In the genomic region with DNA sequence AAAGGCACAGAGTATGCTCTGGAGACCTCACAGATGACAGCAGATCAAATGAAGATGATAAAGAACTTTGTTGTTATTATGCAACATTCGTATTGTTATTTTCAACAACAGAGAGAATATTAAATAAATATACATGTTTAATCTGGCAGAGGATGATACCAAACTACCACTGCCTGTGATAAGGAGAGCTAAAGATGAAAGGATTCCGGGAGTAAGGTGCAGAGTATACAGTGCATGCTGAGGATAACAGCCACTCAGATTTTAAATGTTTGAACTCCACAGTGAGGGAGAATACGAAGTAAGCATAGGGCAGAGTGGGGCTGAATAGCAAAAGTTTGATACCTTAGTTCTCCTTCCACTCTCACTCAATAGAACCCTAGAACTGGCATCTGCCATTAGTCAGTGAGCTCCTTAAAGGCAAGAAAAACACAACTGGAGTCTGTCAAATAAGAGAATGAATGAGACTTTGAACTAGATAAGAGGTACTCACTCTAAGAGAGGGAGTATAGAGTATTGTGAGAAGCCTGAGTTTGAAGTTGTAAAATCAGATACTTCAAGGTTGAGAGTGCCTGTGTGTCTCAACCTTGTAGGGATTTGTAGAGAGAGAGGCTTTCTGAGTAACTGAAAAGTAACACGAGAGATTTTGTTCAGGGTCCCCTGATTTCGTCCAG, we compare ENCODE assay signal across 13 cellular contexts.
A peak's percentile ranks its signal among the peaks of the same experiment; 100 is the strongest.
DNase-seq lines count a peak whose midpoint lies in the region; ATAC-seq, FAIRE-seq and TF ChIP-seq lines count a peak whose summit lies in the region.
"Had no signal": no experiment of that assay in that cellular context is flagged by ENCODE, and none has a peak within 500 bp of the region (broad histone marks: within the 10 kb centered on the region; RNA-seq: fewer than 3 reads in every experiment).

No MANE protein-coding gene starts in this region.

- peak overlapping the region in 2 of 11 experiments; percentile 11 to 31; a peak in 2 of 22 replicates for H3K9ac ChIP-seq in BLaER1 treated with 17β-estradiol and CSF1 and Interleukin-3, amounts not matched to agents 10 nM and 100 nM
- H3K9ac ChIP-seq in skeletal muscle satellite cell (ENCODE audit: low read depth, low read length) = peak overlapping the region; percentile 73

- H4K20me1 ChIP-seq in BLaER1 treated with 17β-estradiol and CSF1 and Interleukin-3, amounts not matched to agents 10 nM and 100 nM = no peaks in the 10 kb centered on the region

- H3K9me3 Mint-ChIP-seq in glutamatergic neuron (ENCODE audit: unreplicated experiment) = peaks cover 14% of the 10 kb centered on the region
- no peaks in the 10 kb centered on the region for H3K9me3 Mint-ChIP-seq in activated CD4-positive, alpha-beta memory T cell treated with anti-CD3 and anti-CD28 coated beads for 36 hours
- H3K9me3 Mint-ChIP-seq: activated naive CD4-positive, alpha-beta T cell treated with anti-CD3 and anti-CD28 coated beads, Interleukin-2, amount 10 ng/mL, durations not matched to agents 7 days and 5 days had no signal

- H3K27ac Mint-ChIP-seq in glutamatergic neuron (ENCODE audit: unreplicated experiment) = peak overlapping the region; percentile 88
- H3K27ac Mint-ChIP-seq in activated CD4-positive, alpha-beta memory T cell treated with anti-CD3 and anti-CD28 coated beads for 36 hours = no peak overlapping the region
- H3K27ac Mint-ChIP-seq: activated CD4-positive, alpha-beta T cell treated with anti-CD3 and anti-CD28 coated beads for 36 hours; activated naive CD4-positive, alpha-beta T cell treated with anti-CD3 and anti-CD28 coated beads, Interleukin-2, amount 10 ng/mL, durations not matched to agents 7 days and 5 days; natural killer cell had no signal

- H3K9me3 ChIP-seq in BLaER1 treated with 17β-estradiol and CSF1 and Interleukin-3, amounts not matched to agents 10 nM and 100 nM (replicated peaks in 1 of 11) = no peaks in the 10 kb centered on the region; a peak in 1 of 22 replicates
- H3K9me3 ChIP-seq in WERI-Rb-1 (ENCODE audit: severe bottlenecking) (no peaks in the 10 kb centered on the region), skeletal muscle satellite cell (replicated peaks; ENCODE audit: low read length) (no peaks in the 10 kb centered on the region), small intestine (ENCODE audit: control insufficient read depth, low read depth) (no peaks in the 10 kb centered on the region)
- H3K9me3 ChIP-seq: BE2C had no signal

- no peak overlapping the region for H3K4me3 ChIP-seq in BLaER1 treated with 17β-estradiol and CSF1 and Interleukin-3, amounts not matched to agents 10 nM and 100 nM
- H3K4me3 ChIP-seq in WERI-Rb-1 (ENCODE audit: low read depth, low read length) (no peak overlapping the region; the same call in 1 of the 2 replicates), skeletal muscle satellite cell (ENCODE audit: low read length) (no peak overlapping the region), small intestine (ENCODE audit: low read depth in 1 of 2, low read length in 2 of 2) (no peak overlapping the region)

- no peak for FAIRE-seq in small intestine (lab: Jason Lieb, UNC)

- no peaks in the 10 kb centered on the region for H3K27me3 ChIP-seq in BLaER1 treated with 17β-estradiol and CSF1 and Interleukin-3, amounts not matched to agents 10 nM and 100 nM
- no peaks in the 10 kb centered on the region for H3K27me3 ChIP-seq in WERI-Rb-1 (ENCODE audit: insufficient read depth, low read depth, severe bottlenecking)
- no peaks in the 10 kb centered on the region for H3K27me3 ChIP-seq in skeletal muscle satellite cell (ENCODE audit: control insufficient read depth, insufficient read depth, low read length)
- no peaks in the 10 kb centered on the region for H3K27me3 ChIP-seq in small intestine (ENCODE audit: control insufficient read depth in 2 of 2, insufficient read depth in 2 of 2, low read length in 2 of 2)
- H3K27me3 ChIP-seq: BE2C had no signal

- H3K4me1 Mint-ChIP-seq in glutamatergic neuron (ENCODE audit: low read depth, unreplicated experiment) = peaks cover 56% of the 10 kb centered on the region
- H3K4me1 Mint-ChIP-seq in activated CD4-positive, alpha-beta memory T cell treated with anti-CD3 and anti-CD28 coated beads for 36 hours (ENCODE audit: low read depth) = peaks cover 12% of the 10 kb centered on the region

- peaks cover 7% of the 10 kb centered on the region for H3K27me3 Mint-ChIP-seq in glutamatergic neuron (ENCODE audit: unreplicated experiment)
- H3K27me3 Mint-ChIP-seq in activated CD4-positive, alpha-beta memory T cell treated with anti-CD3 and anti-CD28 coated beads for 36 hours = peaks cover 6% of the 10 kb centered on the region

- peak overlapping the region; percentile 51 for H3K4me3 Mint-ChIP-seq in glutamatergic neuron (ENCODE audit: unreplicated experiment)
- no peak overlapping the region for H3K4me3 Mint-ChIP-seq in activated CD4-positive, alpha-beta memory T cell treated with anti-CD3 and anti-CD28 coated beads for 36 hours
- H3K4me3 Mint-ChIP-seq: activated CD4-positive, alpha-beta T cell treated with anti-CD3 and anti-CD28 coated beads for 36 hours; activated naive CD4-positive, alpha-beta T cell treated with anti-CD3 and anti-CD28 coated beads, Interleukin-2, amount 10 ng/mL, durations not matched to agents 7 days and 5 days; natural killer cell had no signal

- intact Hi-C loops in activated CD4-positive, alpha-beta memory T cell treated with anti-CD3 and anti-CD28 coated beads for 36 hours (cut with micrococcal nuclease) = no loop called here

- CTCF ChIA-PET in activated CD4-positive, alpha-beta memory T cell treated with anti-CD3 and anti-CD28 coated beads for 36 hours (lab: Charles Lee) = no interaction called here

- peak overlapping the region in 8 of 11 experiments; percentile 1 to 83 (median 33); a peak in 10 of 22 replicates for H3K4me2 ChIP-seq in BLaER1 treated with 17β-estradiol and CSF1 and Interleukin-3, amounts not matched to agents 10 nM and 100 nM
- H3K4me2 ChIP-seq in skeletal muscle satellite cell (ENCODE audit: low read length) = peak overlapping the region; percentile 18

- H3K36me3 Mint-ChIP-seq in glutamatergic neuron (ENCODE audit: unreplicated experiment) = peaks cover 7% of the 10 kb centered on the region
- no peaks in the 10 kb centered on the region for H3K36me3 Mint-ChIP-seq in activated CD4-positive, alpha-beta memory T cell treated with anti-CD3 and anti-CD28 coated beads for 36 hours
- H3K36me3 Mint-ChIP-seq: activated naive CD4-positive, alpha-beta T cell treated with anti-CD3 and anti-CD28 coated beads, Interleukin-2, amount 10 ng/mL, durations not matched to agents 7 days and 5 days; natural killer cell had no signal

- DNase-seq in WERI-Rb-1 (no peak), glutamatergic neuron (no peak), small intestine (no peak), germinal center (ENCODE audit: low spot score) (no peak)
- no peak for DNase-seq in activated CD4-positive, alpha-beta memory T cell treated with anti-CD3 and anti-CD28 coated beads for 36 hours
- DNase-seq: activated CD4-positive, alpha-beta T cell treated with anti-CD3 and anti-CD28 coated beads for 36 hours; activated naive CD4-positive, alpha-beta T cell treated with anti-CD3 and anti-CD28 coated beads, Interleukin-2, amount 10 ng/mL, durations not matched to agents 7 days and 5 days; natural killer cell; stimulated activated naive CD4-positive, alpha-beta T cell had no signal

- WGBS in small intestine, 3 donors = 12 to 38% (median 32%) methylated on average over 5 of the region's 5 CpGs

- POLR2A ChIA-PET in activated CD4-positive, alpha-beta memory T cell treated with anti-CD3 and anti-CD28 coated beads for 36 hours (lab: Charles Lee) = no interaction called here

- TF ChIP-seq CTCF in WERI-Rb-1 (IDR thresholded peaks at IDR 0.05; ENCODE audit: low read depth, low read length) (no peak), glutamatergic neuron (IDR thresholded peaks at IDR 0.05; ENCODE audit: partially characterized antibody, unreplicated experiment) (no peak)

- peaks cover 39 to 64% (median 53%) of the 10 kb centered on the region in 10 experiments for H3K4me1 ChIP-seq in BLaER1 treated with 17β-estradiol and CSF1 and Interleukin-3, amounts not matched to agents 10 nM and 100 nM
- H3K4me1 ChIP-seq in skeletal muscle satellite cell (ENCODE audit: control insufficient read depth, insufficient read depth, low read length) (peaks cover 66% of the 10 kb centered on the region), small intestine (ENCODE audit: control insufficient read depth in 2 of 2, insufficient read depth in 1 of 2, low read depth in 1 of 2, low read length in 1 of 2) (peaks cover 2 to 19% of the 10 kb centered on the region in 2 donors)

- peak overlapping the region in 3 of 11 experiments; percentile 22 to 67 (median 62); a peak in 2 of 22 replicates for H3K27ac ChIP-seq in BLaER1 treated with 17β-estradiol and CSF1 and Interleukin-3, amounts not matched to agents 10 nM and 100 nM
- H3K27ac ChIP-seq in WERI-Rb-1 = peak overlapping the region; percentile 51
- H3K27ac ChIP-seq in small intestine (ENCODE audit: low read depth in 1 of 2, low read length in 1 of 2) = peak overlapping the region in 1 of 2 donors; percentile 41

- H3K36me3 ChIP-seq in BLaER1 treated with 17β-estradiol and CSF1 and Interleukin-3, amounts not matched to agents 10 nM and 100 nM = no peaks in the 10 kb centered on the region
- H3K36me3 ChIP-seq in WERI-Rb-1 (no peaks in the 10 kb centered on the region), skeletal muscle satellite cell (ENCODE audit: insufficient read depth, low read length) (peaks cover 78% of the 10 kb centered on the region), small intestine (ENCODE audit: control insufficient read depth in 2 of 2, insufficient read depth in 2 of 2, low read length in 2 of 2) (no peaks in the 10 kb centered on the region)
- H3K36me3 ChIP-seq: BE2C had no signal

- ATAC-seq in HG02885 (IDR thresholded peaks at IDR 0.05; ENCODE audit: poor library complexity, unreplicated experiment) = no peak
- ATAC-seq: activated CD4-positive, alpha-beta T cell treated with anti-CD3 and anti-CD28 coated beads for 36 hours; natural killer cell had no signal
